ENCODE assay signal across 1 cellular context in genomic region chr2:240565267-240566202, GRCh38.
A peak's percentile ranks its signal among the peaks of the same experiment; 100 is the strongest.
TF ChIP-seq lines count a peak whose summit lies in the region.

No MANE protein-coding gene starts in this region.

TF ChIP-seq in GM12878, 131 proteins besides CTCF, POLR2A, EP300 and RAD21 (continued from another document):
- TF ChIP-seq ZBTB40 (IDR thresholded peaks at IDR 0.05; ENCODE audit: borderline replicate concordance) = no peak
- TF ChIP-seq PRDM15 (CRISPR knock-in tag; IDR thresholded peaks at IDR 0.05) = no peak
- 0 out of 2 replicates have a peak, but pooled peaks have one; percentile 5 for TF ChIP-seq SIN3A (IDR thresholded peaks at IDR 0.05; ENCODE audit: low read depth, low read length)
- no peak for TF ChIP-seq KLF5 (IDR thresholded peaks at IDR 0.05; ENCODE audit: partially characterized antibody)
- no peak for TF ChIP-seq WRNIP1 (IDR thresholded peaks at IDR 0.05; ENCODE audit: borderline replicate concordance, low read depth, low read length)
- TF ChIP-seq SPI1 (IDR thresholded peaks at IDR 0.05; ENCODE audit: borderline replicate concordance, insufficient read depth, low read depth, low read length) = peak; percentile 26; the same call in 1 of the 2 replicates
